In the genomic region with DNA sequence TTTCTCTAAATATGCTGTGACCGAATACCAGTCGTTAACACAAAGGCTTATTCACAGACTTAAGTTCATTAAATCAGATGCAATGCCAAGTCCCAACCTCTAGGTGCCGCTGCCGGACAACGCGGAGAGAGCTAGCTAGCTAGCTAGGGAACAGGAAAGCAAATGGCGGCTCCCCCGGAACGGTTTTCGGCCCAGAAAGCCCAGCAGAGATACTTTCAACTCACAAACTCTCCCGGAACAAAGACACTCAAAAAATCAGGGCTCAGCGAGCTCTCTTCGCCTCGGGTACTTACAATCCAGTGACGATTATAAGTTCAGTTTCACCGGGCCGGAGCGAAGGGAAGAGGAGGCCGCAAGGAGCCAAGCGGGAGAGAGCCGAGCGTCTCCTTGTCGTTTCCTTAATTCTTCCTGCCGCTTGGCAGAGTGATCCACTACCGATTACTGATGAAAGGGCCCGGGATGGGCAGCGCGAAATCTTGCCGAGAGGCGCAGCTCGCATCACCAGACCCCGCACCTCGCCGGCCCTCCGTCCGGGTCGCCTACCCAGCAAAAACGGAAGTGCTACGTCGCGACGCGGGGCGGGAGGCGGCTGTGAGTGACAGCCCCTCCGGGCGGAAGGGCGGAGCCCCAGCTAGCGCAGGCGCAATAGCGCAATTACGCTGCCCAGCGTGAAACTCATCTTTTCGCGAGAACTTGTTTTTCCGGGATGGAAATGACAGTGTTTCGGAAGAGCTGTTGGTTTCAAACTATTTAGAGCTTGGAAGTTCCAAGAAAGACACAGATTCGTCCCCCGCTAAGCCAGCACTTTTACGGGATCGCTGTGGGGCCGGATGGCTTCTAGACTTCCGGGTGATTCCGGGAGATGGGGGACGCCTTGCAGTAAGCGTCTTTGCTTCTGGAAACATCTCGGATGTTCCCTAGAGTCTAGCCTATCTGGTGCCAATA, we compare ENCODE assay signal across 8 cellular contexts. TPM values are rescaled to one million over a fixed set of nuclear protein-coding genes. Genes with fewer than 3 reads are reported as not detected.
DNase-seq lines count a peak whose midpoint lies in the region; ATAC-seq and TF ChIP-seq lines count a peak whose summit lies in the region.

A gene with protein sequence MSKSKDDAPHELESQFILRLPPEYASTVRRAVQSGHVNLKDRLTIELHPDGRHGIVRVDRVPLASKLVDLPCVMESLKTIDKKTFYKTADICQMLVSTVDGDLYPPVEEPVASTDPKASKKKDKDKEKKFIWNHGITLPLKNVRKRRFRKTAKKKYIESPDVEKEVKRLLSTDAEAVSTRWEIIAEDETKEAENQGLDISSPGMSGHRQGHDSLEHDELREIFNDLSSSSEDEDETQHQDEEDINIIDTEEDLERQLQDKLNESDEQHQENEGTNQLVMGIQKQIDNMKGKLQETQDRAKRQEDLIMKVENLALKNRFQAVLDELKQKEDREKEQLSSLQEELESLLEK (minus strand): TSS at position 560 of the 945 bp plus-strand sequence. CDS start 740 bp downstream, outside the sequence.

- peak; percentile 93 for ATAC-seq in GM21529 (IDR thresholded peaks at IDR 0.05; ENCODE audit: unreplicated experiment)

- TF ChIP-seq EP300 in Ishikawa (IDR thresholded peaks at IDR 0.05; ENCODE audit: borderline replicate concordance): no peak

- peak within 1 kb of the TSS; percentile 96 for H3K4me3 ChIP-seq in epithelial cell of proximal tubule (ENCODE audit: low read depth, low read length)

- DNase-seq in DMS53 (lab: John Stamatoyannopoulos, UW) (peak; percentile 97), OCI-M2 (lab: John Stamatoyannopoulos, UW; ENCODE audit: unreplicated experiment) (peak; percentile 71), activated T-cell treated with anti-CD3 and anti-CD28 coated beads for 4 hours (peak; percentile 89), epithelial cell of proximal tubule (ENCODE audit: low read depth) (peak; percentile 64), mucosa of gallbladder (ENCODE audit: low spot score) (peak; percentile 91)
- peak; percentile 84 to 86 for DNase-seq in stimulated activated CD8-positive, alpha-beta memory T cell treated with anti-CD3 and anti-CD28 coated beads, Interleukin-4, amount 100 ng/mL, for 4 hours (ENCODE audit: low read depth in 2 of 2, low spot score in 1 of 2)

- peak; percentile 45 for TF ChIP-seq RAD21 in Ishikawa (IDR thresholded peaks at IDR 0.05; ENCODE audit: low read depth)

- peak; percentile 93 for TF ChIP-seq CTCF in epithelial cell of proximal tubule (conservative IDR thresholded peaks at IDR 0.05; ENCODE audit: low read depth, low read length)

TF ChIP-seq in Ishikawa, 13 proteins besides CTCF, POLR2A, EP300 and RAD21:
- TF ChIP-seq EGR1 (IDR thresholded peaks at IDR 0.05): no peak
- TF ChIP-seq, protein P1, sequence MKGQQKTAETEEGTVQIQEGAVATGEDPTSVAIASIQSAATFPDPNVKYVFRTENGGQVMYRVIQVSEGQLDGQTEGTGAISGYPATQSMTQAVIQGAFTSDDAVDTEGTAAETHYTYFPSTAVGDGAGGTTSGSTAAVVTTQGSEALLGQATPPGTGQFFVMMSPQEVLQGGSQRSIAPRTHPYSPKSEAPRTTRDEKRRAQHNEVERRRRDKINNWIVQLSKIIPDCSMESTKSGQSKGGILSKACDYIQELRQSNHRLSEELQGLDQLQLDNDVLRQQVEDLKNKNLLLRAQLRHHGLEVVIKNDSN (IDR thresholded peaks at IDR 0.05): no peak
- TF ChIP-seq NFIC (IDR thresholded peaks at IDR 0.05): peak; percentile 14; the same call in 1 of the 2 replicates
- no peak for TF ChIP-seq CREB1 (IDR thresholded peaks at IDR 0.05; ENCODE audit: low read depth)
- no peak for TF ChIP-seq FOXM1 (IDR thresholded peaks at IDR 0.05; ENCODE audit: borderline replicate concordance, low read depth)
- peak; percentile 72 for TF ChIP-seq MAX (IDR thresholded peaks at IDR 0.05)
- peak; percentile 89 for TF ChIP-seq YY1 (IDR thresholded peaks at IDR 0.05; ENCODE audit: low read depth)
- peak; percentile 91 for TF ChIP-seq TAF1 (IDR thresholded peaks at IDR 0.05; ENCODE audit: low read depth)
- no peak for TF ChIP-seq TEAD4 (IDR thresholded peaks at IDR 0.05)
- peak; percentile 38 for TF ChIP-seq TCF12 (IDR thresholded peaks at IDR 0.05; ENCODE audit: low read depth)
- 0 out of 2 replicates have a peak, but pooled peaks have one; percentile 2 for TF ChIP-seq CEBPB (IDR thresholded peaks at IDR 0.05)
- TF ChIP-seq ZBTB7A (IDR thresholded peaks at IDR 0.05; ENCODE audit: low read depth): no peak
- TF ChIP-seq, protein P2, sequence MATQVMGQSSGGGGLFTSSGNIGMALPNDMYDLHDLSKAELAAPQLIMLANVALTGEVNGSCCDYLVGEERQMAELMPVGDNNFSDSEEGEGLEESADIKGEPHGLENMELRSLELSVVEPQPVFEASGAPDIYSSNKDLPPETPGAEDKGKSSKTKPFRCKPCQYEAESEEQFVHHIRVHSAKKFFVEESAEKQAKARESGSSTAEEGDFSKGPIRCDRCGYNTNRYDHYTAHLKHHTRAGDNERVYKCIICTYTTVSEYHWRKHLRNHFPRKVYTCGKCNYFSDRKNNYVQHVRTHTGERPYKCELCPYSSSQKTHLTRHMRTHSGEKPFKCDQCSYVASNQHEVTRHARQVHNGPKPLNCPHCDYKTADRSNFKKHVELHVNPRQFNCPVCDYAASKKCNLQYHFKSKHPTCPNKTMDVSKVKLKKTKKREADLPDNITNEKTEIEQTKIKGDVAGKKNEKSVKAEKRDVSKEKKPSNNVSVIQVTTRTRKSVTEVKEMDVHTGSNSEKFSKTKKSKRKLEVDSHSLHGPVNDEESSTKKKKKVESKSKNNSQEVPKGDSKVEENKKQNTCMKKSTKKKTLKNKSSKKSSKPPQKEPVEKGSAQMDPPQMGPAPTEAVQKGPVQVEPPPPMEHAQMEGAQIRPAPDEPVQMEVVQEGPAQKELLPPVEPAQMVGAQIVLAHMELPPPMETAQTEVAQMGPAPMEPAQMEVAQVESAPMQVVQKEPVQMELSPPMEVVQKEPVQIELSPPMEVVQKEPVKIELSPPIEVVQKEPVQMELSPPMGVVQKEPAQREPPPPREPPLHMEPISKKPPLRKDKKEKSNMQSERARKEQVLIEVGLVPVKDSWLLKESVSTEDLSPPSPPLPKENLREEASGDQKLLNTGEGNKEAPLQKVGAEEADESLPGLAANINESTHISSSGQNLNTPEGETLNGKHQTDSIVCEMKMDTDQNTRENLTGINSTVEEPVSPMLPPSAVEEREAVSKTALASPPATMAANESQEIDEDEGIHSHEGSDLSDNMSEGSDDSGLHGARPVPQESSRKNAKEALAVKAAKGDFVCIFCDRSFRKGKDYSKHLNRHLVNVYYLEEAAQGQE (IDR thresholded peaks at IDR 0.05; ENCODE audit: low read depth): no peak

RNA-seq across cellular contexts. Expression of the gene that starts here (rescaled TPM):
- total RNA-seq in epithelial cell of proximal tubule: 40.6 and 41.0 TPM in 2 replicates
- total RNA-seq in mucosa of gallbladder: 65.2 TPM

Comparison
In these comparisons a context has a peak if more than half of its experiments do, and no peak if none do; other contexts are left out.
1. Peak in every context shown above with its lines: DNase-seq, ATAC-seq and H3K4me3 ChIP-seq.